1 cellular context compared by ENCODE assay signal in the genomic region with DNA sequence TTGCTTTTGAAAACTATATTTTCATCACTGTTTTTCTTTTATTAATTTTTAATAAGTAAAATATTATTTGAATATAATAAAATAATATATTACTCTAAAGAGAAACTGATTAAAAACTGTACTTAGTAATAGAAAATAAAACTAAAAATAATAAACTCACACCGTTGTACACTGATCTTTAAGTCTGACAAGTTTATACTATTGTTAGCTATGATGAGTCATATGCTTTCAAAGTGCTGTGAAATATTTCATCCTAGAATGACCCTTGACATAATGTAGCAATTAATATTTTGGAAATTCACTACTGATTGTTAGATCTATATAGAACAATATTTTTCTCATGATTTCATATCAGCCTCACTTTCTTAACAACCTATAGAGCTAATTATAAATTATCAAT.
TF ChIP-seq lines count a peak whose summit lies in the region.

No MANE protein-coding gene starts in this region.

TF ChIP-seq in GM12878, 131 proteins besides CTCF, POLR2A, EP300 and RAD21 (continued from another document):
- TF ChIP-seq, protein P1, sequence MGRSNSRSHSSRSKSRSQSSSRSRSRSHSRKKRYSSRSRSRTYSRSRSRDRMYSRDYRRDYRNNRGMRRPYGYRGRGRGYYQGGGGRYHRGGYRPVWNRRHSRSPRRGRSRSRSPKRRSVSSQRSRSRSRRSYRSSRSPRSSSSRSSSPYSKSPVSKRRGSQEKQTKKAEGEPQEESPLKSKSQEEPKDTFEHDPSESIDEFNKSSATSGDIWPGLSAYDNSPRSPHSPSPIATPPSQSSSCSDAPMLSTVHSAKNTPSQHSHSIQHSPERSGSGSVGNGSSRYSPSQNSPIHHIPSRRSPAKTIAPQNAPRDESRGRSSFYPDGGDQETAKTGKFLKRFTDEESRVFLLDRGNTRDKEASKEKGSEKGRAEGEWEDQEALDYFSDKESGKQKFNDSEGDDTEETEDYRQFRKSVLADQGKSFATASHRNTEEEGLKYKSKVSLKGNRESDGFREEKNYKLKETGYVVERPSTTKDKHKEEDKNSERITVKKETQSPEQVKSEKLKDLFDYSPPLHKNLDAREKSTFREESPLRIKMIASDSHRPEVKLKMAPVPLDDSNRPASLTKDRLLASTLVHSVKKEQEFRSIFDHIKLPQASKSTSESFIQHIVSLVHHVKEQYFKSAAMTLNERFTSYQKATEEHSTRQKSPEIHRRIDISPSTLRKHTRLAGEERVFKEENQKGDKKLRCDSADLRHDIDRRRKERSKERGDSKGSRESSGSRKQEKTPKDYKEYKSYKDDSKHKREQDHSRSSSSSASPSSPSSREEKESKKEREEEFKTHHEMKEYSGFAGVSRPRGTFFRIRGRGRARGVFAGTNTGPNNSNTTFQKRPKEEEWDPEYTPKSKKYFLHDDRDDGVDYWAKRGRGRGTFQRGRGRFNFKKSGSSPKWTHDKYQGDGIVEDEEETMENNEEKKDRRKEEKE (IDR thresholded peaks at IDR 0.05) = no peak
- TF ChIP-seq BHLHE40 (IDR thresholded peaks at IDR 0.05; ENCODE audit: borderline replicate concordance in 1 of 2, low read depth in 2 of 2, low read length in 1 of 2) (no peak), FOS (IDR thresholded peaks at IDR 0.05; ENCODE audit: borderline replicate concordance, extremely low read depth, insufficient read length) (no peak), BMI1 (IDR thresholded peaks at IDR 0.05; ENCODE audit: borderline replicate concordance) (no peak), NR2F1 (conservative IDR thresholded peaks at IDR 0.05) (peak; percentile 54), CREM (IDR thresholded peaks at IDR 0.05; ENCODE audit: low read depth) (no peak), KDM1A (IDR thresholded peaks at IDR 0.05; ENCODE audit: borderline replicate concordance) (no peak)
